8 cellular contexts compared by ENCODE assay signal in genomic region chr1:235083589-235084323, GRCh38. TPM values are rescaled to one million over a fixed set of nuclear protein-coding genes. Genes with fewer than 3 reads are reported as not detected.
DNase-seq lines count a peak whose midpoint lies in the region; ATAC-seq and TF ChIP-seq lines count a peak whose summit lies in the region.

No MANE protein-coding gene starts in this region.

- H3K9me3 ChIP-seq in neuron (ENCODE audit: low read length) (no peaks in the 10 kb centered on the region), suprapubic skin (no peaks in the 10 kb centered on the region)

- H3K36me3 ChIP-seq in neuron (ENCODE audit: insufficient read depth, low read length) = no peaks in the 10 kb centered on the region
- no peaks in the 10 kb centered on the region for H3K36me3 ChIP-seq in suprapubic skin

- H3K27me3 Mint-ChIP-seq in activated T-helper 2 cell treated with anti-CD3 and anti-CD28 coated beads, Interferon-gamma antibody, Interleukin-2, Interleukin-4, amounts not matched to agents 10 μg/mL and 5 μg/mL and 100 μg/mL, durations not matched to agents 14 hours and 24 hours and 36 hours (ENCODE audit: low read depth) = no peaks in the 10 kb centered on the region

- H3K27ac ChIP-seq in suprapubic skin = peak overlapping the region; percentile 86

- TF ChIP-seq POLR2A in suprapubic skin (IDR thresholded peaks at IDR 0.05) = no peak

- DNase-seq in DMS114 treated with DMSO at 0.1 percent for 48 hours (lab: John Stamatoyannopoulos, UW; ENCODE audit: unreplicated experiment) (peak; percentile 56), LHCN-M2 (ENCODE audit: low read depth) (peak; percentile 92), RKO (ENCODE audit: low spot score) (peak; percentile 86), fibroblast of the aortic adventitia (ENCODE audit: low read depth) (peak; percentile 96), suprapubic skin (ENCODE audit: low spot score in 2 of 2) (peak; percentile 88 to 89)
- peak; percentile 56 for DNase-seq in activated T-helper 2 cell treated with anti-CD3 and anti-CD28 coated beads, Interferon-gamma antibody, Interleukin-2, Interleukin-4, amounts not matched to agents 10 μg/mL and 5 μg/mL and 100 μg/mL, durations not matched to agents 14 hours and 24 hours and 36 hours (ENCODE audit: low spot score)

- peak; percentile 68 for ATAC-seq in GM21723 (IDR thresholded peaks at IDR 0.05; ENCODE audit: unreplicated experiment)

- peak overlapping the region; percentile 49 for H3K4me3 Mint-ChIP-seq in activated T-helper 2 cell treated with anti-CD3 and anti-CD28 coated beads, Interferon-gamma antibody, Interleukin-2, Interleukin-4, amounts not matched to agents 10 μg/mL and 5 μg/mL and 100 μg/mL, durations not matched to agents 14 hours and 24 hours and 36 hours (ENCODE audit: low read depth)

- peak overlapping the region; percentile 56 for H3K4me3 ChIP-seq in fibroblast of the aortic adventitia (ENCODE audit: low read depth, low read length)
- peak overlapping the region; percentile 29 for H3K4me3 ChIP-seq in neuron (ENCODE audit: low read length)
- peak overlapping the region; percentile 34 for H3K4me3 ChIP-seq in suprapubic skin

- H3K27me3 ChIP-seq in neuron (ENCODE audit: insufficient read depth, low read length) = no peaks in the 10 kb centered on the region
- no peaks in the 10 kb centered on the region for H3K27me3 ChIP-seq in suprapubic skin

- TF ChIP-seq CTCF in fibroblast of the aortic adventitia (IDR thresholded peaks at IDR 0.05; ENCODE audit: insufficient read depth, low read length) = peak; percentile 96
- TF ChIP-seq CTCF in suprapubic skin (IDR thresholded peaks at IDR 0.05) = peak; percentile 86 to 90

- peak overlapping the region; percentile 87 for H3K27ac Mint-ChIP-seq in activated T-helper 2 cell treated with anti-CD3 and anti-CD28 coated beads, Interferon-gamma antibody, Interleukin-2, Interleukin-4, amounts not matched to agents 10 μg/mL and 5 μg/mL and 100 μg/mL, durations not matched to agents 14 hours and 24 hours and 36 hours

- 21% methylated on average over 14 of the region's 16 CpGs for whole genome bisulfite sequencing in suprapubic skin

- H3K4me1 ChIP-seq in neuron (ENCODE audit: insufficient read depth, low read length) = peaks cover 13% of the 10 kb centered on the region
- H3K4me1 ChIP-seq in suprapubic skin = peaks cover 47% of the 10 kb centered on the region

- H2AFZ ChIP-seq in neuron (ENCODE audit: low read depth, low read length) = peak overlapping the region; percentile 19

- no peaks in the 10 kb centered on the region for H3K9me3 Mint-ChIP-seq in activated T-helper 2 cell treated with anti-CD3 and anti-CD28 coated beads, Interferon-gamma antibody, Interleukin-2, Interleukin-4, amounts not matched to agents 10 μg/mL and 5 μg/mL and 100 μg/mL, durations not matched to agents 14 hours and 24 hours and 36 hours

- H3K4me1 Mint-ChIP-seq in activated T-helper 2 cell treated with anti-CD3 and anti-CD28 coated beads, Interferon-gamma antibody, Interleukin-2, Interleukin-4, amounts not matched to agents 10 μg/mL and 5 μg/mL and 100 μg/mL, durations not matched to agents 14 hours and 24 hours and 36 hours (ENCODE audit: low read depth) = peaks cover 25% of the 10 kb centered on the region

- TF ChIP-seq EP300 in suprapubic skin (IDR thresholded peaks at IDR 0.05) = no peak

- no peaks in the 10 kb centered on the region for H3K36me3 Mint-ChIP-seq in activated T-helper 2 cell treated with anti-CD3 and anti-CD28 coated beads, Interferon-gamma antibody, Interleukin-2, Interleukin-4, amounts not matched to agents 10 μg/mL and 5 μg/mL and 100 μg/mL, durations not matched to agents 14 hours and 24 hours and 36 hours (ENCODE audit: low read depth)

- intact Hi-C loops in activated T-helper 2 cell treated with anti-CD3 and anti-CD28 coated beads, Interferon-gamma antibody, Interleukin-2, Interleukin-4, amounts not matched to agents 10 μg/mL and 5 μg/mL and 100 μg/mL, durations not matched to agents 14 hours and 24 hours and 36 hours (cut with micrococcal nuclease) = loop anchor here (1.0 to 2.0 kb wide), 5 partner anchors 157 to 596 kb away; no protein-coding TSS in a partner anchor

RNA-seq across cellular contexts. Expression of gene TOMM20, which starts 44.9 kb away (rescaled TPM):
- total RNA-seq in LHCN-M2 (2014; rRNA removed) (82.1 and 113 TPM in 2 replicates), fibroblast of the aortic adventitia (ENCODE audit: low replicate concordance) (96.5 and 107 TPM in 2 replicates), suprapubic skin (100 to 1,000 TPM; 101 to 116 (median 111) TPM)
- polyA plus RNA-seq in LHCN-M2 (2012) = 52.1 TPM
- 105 and 118 TPM in 2 replicates for total RNA-seq in activated T-helper 2 cell treated with anti-CD3 and anti-CD28 coated beads, Interferon-gamma antibody, Interleukin-2, Interleukin-4, amounts not matched to agents 10 μg/mL and 5 μg/mL and 100 μg/mL, durations not matched to agents 14 hours and 24 hours and 36 hours

Comparison
In these comparisons a context has a peak if more than half of its experiments do, and no peak if none do; other contexts are left out.
1. Peak in every context shown above with its lines: DNase-seq, ATAC-seq, H3K4me3 ChIP-seq and H3K27ac ChIP-seq.